In the genomic region with DNA sequence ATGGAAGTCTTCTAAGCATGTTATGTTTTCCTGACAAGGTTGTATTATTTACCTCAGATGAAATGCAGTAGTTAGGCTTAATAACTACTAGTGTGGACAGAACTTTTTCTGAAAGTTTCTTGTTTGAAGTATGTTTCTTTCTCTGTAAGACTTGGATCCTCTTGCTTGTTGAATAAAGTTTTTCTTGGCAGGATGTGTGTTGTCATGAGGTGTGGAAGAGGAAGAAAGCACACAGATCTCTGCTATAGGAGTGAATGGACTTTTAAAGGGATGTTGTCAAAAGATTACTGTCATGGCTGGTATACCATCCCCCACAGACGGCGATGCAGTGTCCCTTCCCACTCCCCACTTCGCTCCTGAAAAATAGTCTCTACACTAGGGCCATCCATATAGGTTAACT, we compare ENCODE assay signal across 10 cellular contexts. TPM values are rescaled to one million over a fixed set of nuclear protein-coding genes. Genes with fewer than 3 reads are reported as not detected.
A peak's percentile ranks its signal among the peaks of the same experiment; 100 is the strongest.
DNase-seq lines count a peak whose midpoint lies in the region; ATAC-seq and TF ChIP-seq lines count a peak whose summit lies in the region.
"Had no signal": no experiment of that assay in that cellular context is flagged by ENCODE, and none has a peak within 500 bp of the region (broad histone marks: within the 10 kb centered on the region; RNA-seq: fewer than 3 reads in every experiment).

No MANE protein-coding gene starts in this region.

- peak overlapping the region; percentile 15 for H3K4me3 ChIP-seq in CD8-positive, alpha-beta T cell (ENCODE audit: low read depth, low read length)
- H3K4me3 ChIP-seq in OCI-LY1 (ENCODE audit: low read depth, low read length, poor library complexity, severe bottlenecking), result peak overlapping the region; percentile 70

- H3K4me2 ChIP-seq in OCI-LY1 (ENCODE audit: low read length), result peak overlapping the region; percentile 81

- TF ChIP-seq CTCF in CD8-positive, alpha-beta T cell (IDR thresholded peaks at IDR 0.05), result no peak
- no peak for TF ChIP-seq CTCF in OCI-LY1 (IDR thresholded peaks at IDR 0.05; ENCODE audit: low read length)

- no peaks in the 10 kb centered on the region for H3K9me3 Mint-ChIP-seq in CD8-positive, alpha-beta T cell
- no peaks in the 10 kb centered on the region for H3K9me3 Mint-ChIP-seq in central memory CD8-positive, alpha-beta T cell
- H3K9me3 Mint-ChIP-seq in natural killer cell treated with Interleukin-12 subunit alpha and Interleukin-12 subunit beta and Interleukin-15 and Interleukin-18, amount 100 ng/mL, for 72 hours, result no peaks in the 10 kb centered on the region

- peaks cover 69% of the 10 kb centered on the region for H3K79me2 ChIP-seq in OCI-LY1 (ENCODE audit: insufficient read depth, low read length)

- H4K20me1 ChIP-seq in OCI-LY1 (ENCODE audit: insufficient read depth, low read length), result no peaks in the 10 kb centered on the region

- H3F3A ChIP-seq in OCI-LY1 (ENCODE audit: insufficient read depth, low read length), result no peaks in the 10 kb centered on the region

- H3K4me3 Mint-ChIP-seq in CD8-positive, alpha-beta T cell, result peak overlapping the region; percentile 95
- peak overlapping the region; percentile 94 for H3K4me3 Mint-ChIP-seq in central memory CD8-positive, alpha-beta T cell
- H3K4me3 Mint-ChIP-seq in natural killer cell treated with Interleukin-12 subunit alpha and Interleukin-12 subunit beta and Interleukin-15 and Interleukin-18, amount 100 ng/mL, for 72 hours, result peak overlapping the region; percentile 98

- intact Hi-C loops in CD8-positive, alpha-beta T cell (cut with DNase I, micrococcal nuclease), result loop anchor here (2.0 to 10.0 kb wide), 5 partner anchors 14 to 793 kb away; partner anchors contain the start of genes FBXO36 (in 2 of the 2) and TRIP12 (in 2 of the 2)

- CTCF ChIA-PET in CD8-positive, alpha-beta T cell (lab: Charles Lee), result interaction anchor here (1.3 to 2.5 kb wide), 8 partner anchors 9 to 109 kb away, joined by 4 to 25 read pairs (median 6); no protein-coding TSS in a partner anchor

- no peaks in the 10 kb centered on the region for H3K9me2 ChIP-seq in OCI-LY1 (ENCODE audit: low read depth, low read length)

- H2AFZ ChIP-seq in OCI-LY1 (ENCODE audit: low read length), result no peak overlapping the region

- peaks cover 66% of the 10 kb centered on the region for H3K4me1 Mint-ChIP-seq in CD8-positive, alpha-beta T cell (ENCODE audit: low read depth)
- H3K4me1 Mint-ChIP-seq in central memory CD8-positive, alpha-beta T cell, result peaks cover 53% of the 10 kb centered on the region
- peaks cover 54 to 69% of the 10 kb centered on the region in 2 donors for H3K4me1 Mint-ChIP-seq in natural killer cell treated with Interleukin-12 subunit alpha and Interleukin-12 subunit beta and Interleukin-15 and Interleukin-18, amount 100 ng/mL, for 72 hours (ENCODE audit: low read depth in 2 of 2)

- H3K4me1 ChIP-seq in CD8-positive, alpha-beta T cell (ENCODE audit: insufficient read depth, low read length), result peaks cover 53% of the 10 kb centered on the region
- H3K4me1 ChIP-seq in OCI-LY1 (ENCODE audit: insufficient read depth, low read length, severe bottlenecking), result peaks cover 72% of the 10 kb centered on the region

- POLR2A ChIA-PET in CD8-positive, alpha-beta T cell (lab: Charles Lee), result interaction anchor here (1.0 to 2.3 kb wide), 7 partner anchors 8 to 83 kb away, joined by 4 to 23 read pairs (median 7); no protein-coding TSS in a partner anchor

- peak overlapping the region; percentile 2 for H3K27ac ChIP-seq in CD8-positive, alpha-beta T cell (ENCODE audit: low read depth, low read length)
- H3K27ac ChIP-seq in OCI-LY1 (ENCODE audit: low read depth, low read length, poor library complexity, severe bottlenecking), result peak overlapping the region; percentile 90

- DNase-seq in CD8-positive, alpha-beta T cell, result no peak
- DNase-seq in central memory CD8-positive, alpha-beta T cell (ENCODE audit: low spot score in 2 of 2), result no peak
- no peak for DNase-seq in natural killer cell treated with Interleukin-12 subunit alpha and Interleukin-12 subunit beta and Interleukin-15 and Interleukin-18, amount 100 ng/mL, for 72 hours (ENCODE audit: low spot score)
- no peak for DNase-seq in hippocampal formation (lab: John Stamatoyannopoulos, UW)
- no peak for DNase-seq in DMS53 (lab: John Stamatoyannopoulos, UW)
- DNase-seq: activated CD4-positive, alpha-beta T cell treated with anti-CD3 and anti-CD28 coated beads, Interleukin-2, amount 50 U/mL, for 48 hours; NCI-H187 treated with DMSO at 0.1 percent for 48 hours had no signal

- H3K36me3 Mint-ChIP-seq in CD8-positive, alpha-beta T cell, result peaks cover 22% of the 10 kb centered on the region
- H3K36me3 Mint-ChIP-seq in central memory CD8-positive, alpha-beta T cell (ENCODE audit: insufficient read depth), result peaks cover 21% of the 10 kb centered on the region
- peaks cover 22% of the 10 kb centered on the region for H3K36me3 Mint-ChIP-seq in natural killer cell treated with Interleukin-12 subunit alpha and Interleukin-12 subunit beta and Interleukin-15 and Interleukin-18, amount 100 ng/mL, for 72 hours

- no peaks in the 10 kb centered on the region for H3K36me3 ChIP-seq in CD8-positive, alpha-beta T cell (ENCODE audit: insufficient read depth, low read length)
- H3K36me3 ChIP-seq in OCI-LY1 (ENCODE audit: insufficient read depth, low read length), result peaks cover 8% of the 10 kb centered on the region; the same call in 1 of the 2 replicates

- H3K9ac ChIP-seq in OCI-LY1 (ENCODE audit: low read length), result peak overlapping the region; percentile 64

- no peak for ATAC-seq in CD8-positive, alpha-beta T cell
- ATAC-seq in central memory CD8-positive, alpha-beta T cell (replicated peaks; ENCODE audit: extremely low read depth, poor library complexity, severe bottlenecking), result no peak
- ATAC-seq in natural killer cell treated with Interleukin-12 subunit alpha and Interleukin-12 subunit beta and Interleukin-15 and Interleukin-18, amount 100 ng/mL, for 72 hours, result no peak
- ATAC-seq in HG03565 (IDR thresholded peaks at IDR 0.05; ENCODE audit: unreplicated experiment), result no peak
- ATAC-seq in HG03108 (IDR thresholded peaks at IDR 0.05; ENCODE audit: unreplicated experiment), result no peak

- no peaks in the 10 kb centered on the region for H3K27me3 Mint-ChIP-seq in CD8-positive, alpha-beta T cell (ENCODE audit: low read depth)
- no peaks in the 10 kb centered on the region for H3K27me3 Mint-ChIP-seq in central memory CD8-positive, alpha-beta T cell
- no peaks in the 10 kb centered on the region for H3K27me3 Mint-ChIP-seq in natural killer cell treated with Interleukin-12 subunit alpha and Interleukin-12 subunit beta and Interleukin-15 and Interleukin-18, amount 100 ng/mL, for 72 hours

- H3K9me3 ChIP-seq in CD8-positive, alpha-beta T cell (ENCODE audit: low read length), result no peaks in the 10 kb centered on the region
- no peaks in the 10 kb centered on the region for H3K9me3 ChIP-seq in OCI-LY1 (ENCODE audit: low read length)

- H3K27ac Mint-ChIP-seq in CD8-positive, alpha-beta T cell, result peak overlapping the region; percentile 90
- peak overlapping the region; percentile 84 for H3K27ac Mint-ChIP-seq in central memory CD8-positive, alpha-beta T cell (ENCODE audit: low read depth)
- H3K27ac Mint-ChIP-seq in natural killer cell treated with Interleukin-12 subunit alpha and Interleukin-12 subunit beta and Interleukin-15 and Interleukin-18, amount 100 ng/mL, for 72 hours, result peak overlapping the region; percentile 45 to 82

- no peaks in the 10 kb centered on the region for H3K27me3 ChIP-seq in CD8-positive, alpha-beta T cell (ENCODE audit: insufficient read depth, low read length)
- H3K27me3 ChIP-seq in OCI-LY1 (ENCODE audit: insufficient read depth, low read length), result no peaks in the 10 kb centered on the region

RNA-seq across cellular contexts. Expression of gene CAB39, which starts 2.6 kb away (rescaled TPM):
- 10 to 100 TPM; 36.4 to 42.6 TPM for total RNA-seq in CD8-positive, alpha-beta T cell
- 100 to 1,000 TPM; 139 to 146 TPM for total RNA-seq in natural killer cell treated with Interleukin-12 subunit alpha and Interleukin-12 subunit beta and Interleukin-15 and Interleukin-18, amount 100 ng/mL, for 72 hours
